ENCODE assay signal across 8 cellular contexts in genomic region chr3:46892285-46893145, GRCh38. TPM values are rescaled to one million over a fixed set of nuclear protein-coding genes. Genes with fewer than 3 reads are reported as not detected.
DNase-seq lines count a peak whose midpoint lies in the region; ATAC-seq, FAIRE-seq and TF ChIP-seq lines count a peak whose summit lies in the region.

No MANE protein-coding gene starts in this region.

- no peak for TF ChIP-seq CTCF in AG04449 (IDR thresholded peaks at IDR 0.05; ENCODE audit: insufficient read depth, low read length, missing control alignments)
- no peak for TF ChIP-seq CTCF in Peyer's patch (IDR thresholded peaks at IDR 0.05)
- no peak for TF ChIP-seq CTCF in kidney epithelial cell (IDR thresholded peaks at IDR 0.05; ENCODE audit: insufficient read depth, low read length, poor library complexity, severe bottlenecking)

- peaks cover 0 to 16% (median 5%) of the 10 kb centered on the region in 4 donors for H3K4me1 ChIP-seq in Peyer's patch
- H3K4me1 ChIP-seq in small intestine (ENCODE audit: control insufficient read depth in 2 of 2, insufficient read depth in 1 of 2, low read depth in 1 of 2, low read length in 1 of 2): no peaks in the 10 kb centered on the region

- FAIRE-seq in GM12891 (lab: Jason Lieb, UNC) (peak; percentile 78), small intestine (lab: Jason Lieb, UNC) (no peak)

- H3K27ac ChIP-seq in Peyer's patch (no peak overlapping the region), small intestine (ENCODE audit: low read depth in 1 of 2, low read length in 1 of 2) (no peak overlapping the region)

- H3K9me3 ChIP-seq in Peyer's patch: no peaks in the 10 kb centered on the region
- H3K9me3 ChIP-seq in small intestine (ENCODE audit: control insufficient read depth, low read depth): no peaks in the 10 kb centered on the region

- POLR2A ChIA-PET in AG04449 (lab: Yijun Ruan, JAX): interaction anchor here (0.6 kb wide), 1 partner anchor 85 kb away, joined by 6 read pairs; no protein-coding TSS in a partner anchor

- TF ChIP-seq POLR2A in GM12891 (IDR thresholded peaks at IDR 0.05; ENCODE audit: low read depth, low read length) (no peak), Peyer's patch (IDR thresholded peaks at IDR 0.05) (no peak)

- DNase-seq in AG04449 (ENCODE audit: low read depth, low spot score): no peak
- DNase-seq in GM12891 (ENCODE audit: insufficient read length, low spot score): no peak
- DNase-seq in Peyer's patch: peak in 2 of 3 donors; percentile 66 to 68
- peak; percentile 39 for DNase-seq in dedifferentiated amniotic fluid mesenchymal stem cell (ENCODE audit: extremely low spot score)
- DNase-seq in kidney epithelial cell (ENCODE audit: low read depth): no peak
- peak; percentile 38 for DNase-seq in small intestine
- no peak for DNase-seq in HuH-7.5 (ENCODE audit: low spot score)

- no peaks in the 10 kb centered on the region for H3K36me3 ChIP-seq in Peyer's patch
- no peaks in the 10 kb centered on the region for H3K36me3 ChIP-seq in kidney epithelial cell (ENCODE audit: control insufficient read depth, insufficient read depth, low read length)
- H3K36me3 ChIP-seq in small intestine (ENCODE audit: control insufficient read depth in 2 of 2, insufficient read depth in 2 of 2, low read length in 2 of 2): no peaks in the 10 kb centered on the region

- ATAC-seq in HG03460 (IDR thresholded peaks at IDR 0.05; ENCODE audit: unreplicated experiment): no peak

- 4 to 7% (median 5%) methylated on average over 57 to 58 of the region's 58 CpGs for WGBS in small intestine, 3 donors

- CTCF ChIA-PET in AG04449 (lab: Yijun Ruan, JAX): interaction anchor here (0.6 to 9.4 kb wide), 12 partner anchors 9 to 190 kb away, joined by 3 to 110 read pairs (median 5); partner anchors contain the start of genes MYL3 and TMIE

- H3K4me3 ChIP-seq in AG04449 (ENCODE audit: low read depth, low read length) (peak overlapping the region; percentile 44), Peyer's patch (peak overlapping the region; percentile 9 to 48 (median 44)), kidney epithelial cell (ENCODE audit: low read depth, low read length) (peak overlapping the region; percentile 29), small intestine (ENCODE audit: low read depth in 1 of 2, low read length in 2 of 2) (peak overlapping the region in 1 of 2 donors; percentile 31)

- no peaks in the 10 kb centered on the region for H3K27me3 ChIP-seq in Peyer's patch
- H3K27me3 ChIP-seq in kidney epithelial cell (ENCODE audit: control insufficient read depth, insufficient read depth, low read length): peaks cover 6% of the 10 kb centered on the region
- peaks cover 0 to 3% of the 10 kb centered on the region in 2 donors for H3K27me3 ChIP-seq in small intestine (ENCODE audit: control insufficient read depth in 2 of 2, insufficient read depth in 2 of 2, low read length in 2 of 2)

TF ChIP-seq in GM12891, 5 proteins besides CTCF, POLR2A, EP300 and RAD21:
- TF ChIP-seq POU2F2 (IDR thresholded peaks at IDR 0.05; ENCODE audit: low read depth, low read length): no peak
- TF ChIP-seq TAF1 (IDR thresholded peaks at IDR 0.05; ENCODE audit: low read depth, low read length): no peak
- no peak for TF ChIP-seq PAX5 (IDR thresholded peaks at IDR 0.05; ENCODE audit: insufficient read depth, low read length, severe bottlenecking)
- no peak for TF ChIP-seq SPI1 (IDR thresholded peaks at IDR 0.05; ENCODE audit: low read depth, low read length)
- TF ChIP-seq POLR2AphosphoS5 (IDR thresholded peaks at IDR 0.05; ENCODE audit: low read depth, low read length): no peak

RNA-seq across cellular contexts. Expression of gene PTH1R, which starts 15.0 kb away (rescaled TPM):
- polyA plus RNA-seq in GM12891 (2012; ENCODE audit: low read depth, missing spikeins): 0.06 TPM
- total RNA-seq in Peyer's patch (10 to 100 TPM in 1 of 4 donors, 1 to 10 TPM in 3; 2.4 to 12.4 (median 5.7) TPM), kidney epithelial cell (1.7 and 2.1 TPM in 2 replicates)
- polyA plus RNA-seq in small intestine: 1 to 10 TPM in 2 of 3 donors, under 1 TPM in 1; 0.67 to 5.4 (median 1.6) TPM

RNA-seq across cellular contexts. Expression of gene MYL3, which starts 29.3 kb away (rescaled TPM):
- 0.18 TPM for polyA plus RNA-seq in GM12891 (2012; ENCODE audit: low read depth, missing spikeins)
- total RNA-seq in Peyer's patch (10 to 100 TPM in 1 of 4 donors, 1 to 10 TPM in 1, not detected in 2; 1.5 to 17.3 TPM), kidney epithelial cell (0.54 and 2.7 TPM in 2 replicates)
- 10 to 100 TPM in 1 of 3 donors, 1 to 10 TPM in 2; 1.4 to 81.6 (median 9.2) TPM for polyA plus RNA-seq in small intestine

Comparison
In these comparisons a context has a peak if more than half of its experiments do, and no peak if none do; other contexts are left out.
1. DNase-seq: peak in Peyer's patch (2 of 3), dedifferentiated amniotic fluid mesenchymal stem cell (single experiment) and small intestine (single experiment); none in AG04449 (single experiment), GM12891 (single experiment), kidney epithelial cell (single experiment) and HuH-7.5 (single experiment).